ENCODE assay signal across 1 cellular context in the genomic region with DNA sequence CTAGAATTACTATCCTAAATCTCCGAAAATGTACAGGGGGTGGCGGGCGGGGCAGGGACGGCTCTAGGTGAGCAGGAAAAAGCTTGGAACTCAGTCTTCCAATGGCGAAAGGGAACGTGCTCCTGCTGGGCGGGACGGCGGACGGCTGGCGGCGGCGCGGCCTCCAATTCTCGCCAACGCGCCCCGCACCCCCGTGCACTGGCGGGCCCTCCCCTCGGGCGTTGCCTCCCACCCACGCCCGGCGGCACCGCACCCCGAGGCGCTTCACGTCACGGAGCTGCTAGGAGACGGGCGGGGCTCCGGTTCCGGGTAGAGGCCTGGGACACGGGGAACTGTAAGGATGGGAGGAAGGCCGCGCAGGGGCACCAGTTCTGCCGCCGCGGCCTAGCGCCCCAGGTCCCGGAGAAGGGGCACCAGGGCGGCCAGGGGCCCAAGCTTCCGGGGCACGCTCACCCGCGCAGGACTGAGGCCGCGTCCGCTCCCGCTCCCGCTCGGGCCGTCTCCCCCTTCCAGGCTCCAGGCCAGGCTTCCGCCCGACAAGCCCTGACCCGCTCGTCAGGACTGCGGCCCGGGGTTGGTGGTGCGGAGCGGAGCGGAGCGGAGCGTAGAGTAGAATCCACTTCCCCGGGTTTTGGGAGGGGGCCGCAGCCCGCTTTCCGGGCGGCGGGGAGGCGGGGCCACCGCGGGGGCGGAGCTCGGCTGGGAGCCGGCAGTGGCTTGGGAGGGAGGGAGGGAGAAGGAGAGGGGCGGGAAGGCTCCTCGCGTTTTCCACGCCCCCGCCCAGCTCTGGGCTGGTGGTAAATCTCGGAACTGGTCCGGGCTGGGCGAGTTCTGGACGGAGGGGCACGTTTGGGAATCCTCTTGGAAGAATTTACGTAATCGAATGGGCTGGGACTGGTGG.
TF ChIP-seq lines count a peak whose summit lies in the region.

A gene (minus strand): TSS at position 594 of the 901 bp plus-strand sequence. CDS start 3,167 bp downstream, outside the sequence.

TF ChIP-seq in GM12878, 131 proteins besides CTCF, POLR2A, EP300 and RAD21 (continued from another document):
- TF ChIP-seq, protein P1, sequence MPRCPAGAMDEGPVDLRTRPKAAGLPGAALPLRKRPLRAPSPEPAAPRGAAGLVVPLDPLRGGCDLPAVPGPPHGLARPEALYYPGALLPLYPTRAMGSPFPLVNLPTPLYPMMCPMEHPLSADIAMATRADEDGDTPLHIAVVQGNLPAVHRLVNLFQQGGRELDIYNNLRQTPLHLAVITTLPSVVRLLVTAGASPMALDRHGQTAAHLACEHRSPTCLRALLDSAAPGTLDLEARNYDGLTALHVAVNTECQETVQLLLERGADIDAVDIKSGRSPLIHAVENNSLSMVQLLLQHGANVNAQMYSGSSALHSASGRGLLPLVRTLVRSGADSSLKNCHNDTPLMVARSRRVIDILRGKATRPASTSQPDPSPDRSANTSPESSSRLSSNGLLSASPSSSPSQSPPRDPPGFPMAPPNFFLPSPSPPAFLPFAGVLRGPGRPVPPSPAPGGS (IDR thresholded peaks at IDR 0.05; ENCODE audit: borderline replicate concordance, insufficient read depth, low read depth, low read length, poor library complexity, severe bottlenecking) = no peak
- TF ChIP-seq NFYA (IDR thresholded peaks at IDR 0.05; ENCODE audit: borderline replicate concordance, low read depth, low read length) (no peak), SREBF2 (IDR thresholded peaks at IDR 0.05; ENCODE audit: low read length) (0 out of 2 replicates have a peak, but pooled peaks have one; percentile 13), IKZF1 (conservative IDR thresholded peaks at IDR 0.05) (peak; percentile 96), FOXK2 (IDR thresholded peaks at IDR 0.05) (no peak), CBX3 (IDR thresholded peaks at IDR 0.05; ENCODE audit: borderline replicate concordance, low read depth) (no peak), MXI1 (IDR thresholded peaks at IDR 0.05; ENCODE audit: low read depth, low read length) (peak; percentile 54), SP1 (IDR thresholded peaks at IDR 0.05; ENCODE audit: low read depth, low read length) (peak; percentile 92), NBN (IDR thresholded peaks at IDR 0.05) (peak; percentile 76; the same call in 1 of the 2 replicates), CHD4 (IDR thresholded peaks at IDR 0.05) (no peak), TCF12 (IDR thresholded peaks at IDR 0.05; ENCODE audit: low read depth, low read length) (peak; percentile 25; the same call in 1 of the 2 replicates), POU2F2 (IDR thresholded peaks at IDR 0.05; ENCODE audit: borderline replicate concordance, low read depth, low read length) (0 out of 3 replicates have a peak, but pooled peaks have one; percentile 21), POLR2AphosphoS5 (IDR thresholded peaks at IDR 0.05; ENCODE audit: low read length) (peak; percentile 79), CHD2 (IDR thresholded peaks at IDR 0.05; ENCODE audit: borderline replicate concordance, low read depth, low read length) (peak; percentile 65), TBL1XR1 (IDR thresholded peaks at IDR 0.05; ENCODE audit: low read depth, low read length) (peak; percentile 68; the same call in 1 of the 2 replicates), FOS (IDR thresholded peaks at IDR 0.05; ENCODE audit: borderline replicate concordance, extremely low read depth, insufficient read length) (no peak), NFXL1 (IDR thresholded peaks at IDR 0.05; ENCODE audit: borderline replicate concordance) (no peak), CHD1 (IDR thresholded peaks at IDR 0.05; ENCODE audit: low read depth, low read length) (no peak), NRF1 (conservative IDR thresholded peaks at IDR 0.05; ENCODE audit: low read depth, low read length) (no peak), WRNIP1 (IDR thresholded peaks at IDR 0.05; ENCODE audit: borderline replicate concordance, low read depth, low read length) (no peak), ZNF384 (IDR thresholded peaks at IDR 0.05; ENCODE audit: borderline replicate concordance, low read depth, low read length) (no peak), HCFC1 (IDR thresholded peaks at IDR 0.05; ENCODE audit: low read length) (no peak), LARP7 (IDR thresholded peaks at IDR 0.05) (peak; percentile 98), MEF2B (IDR thresholded peaks at IDR 0.05; ENCODE audit: partially characterized antibody, poor library complexity, severe bottlenecking) (peak; percentile 8), GATAD2B (conservative IDR thresholded peaks at IDR 0.05; ENCODE audit: low read depth) (peak; percentile 98), TCF3 (IDR thresholded peaks at IDR 0.05; ENCODE audit: borderline replicate concordance, insufficient read depth, low read depth, low read length) (no peak; the same call in 1 of the 2 replicates)
- TF ChIP-seq, protein P2, sequence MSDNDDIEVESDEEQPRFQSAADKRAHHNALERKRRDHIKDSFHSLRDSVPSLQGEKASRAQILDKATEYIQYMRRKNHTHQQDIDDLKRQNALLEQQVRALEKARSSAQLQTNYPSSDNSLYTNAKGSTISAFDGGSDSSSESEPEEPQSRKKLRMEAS (IDR thresholded peaks at IDR 0.05; ENCODE audit: low read depth, low read length) = peak; percentile 36; the same call in 1 of the 2 replicates
- TF ChIP-seq, protein P3, sequence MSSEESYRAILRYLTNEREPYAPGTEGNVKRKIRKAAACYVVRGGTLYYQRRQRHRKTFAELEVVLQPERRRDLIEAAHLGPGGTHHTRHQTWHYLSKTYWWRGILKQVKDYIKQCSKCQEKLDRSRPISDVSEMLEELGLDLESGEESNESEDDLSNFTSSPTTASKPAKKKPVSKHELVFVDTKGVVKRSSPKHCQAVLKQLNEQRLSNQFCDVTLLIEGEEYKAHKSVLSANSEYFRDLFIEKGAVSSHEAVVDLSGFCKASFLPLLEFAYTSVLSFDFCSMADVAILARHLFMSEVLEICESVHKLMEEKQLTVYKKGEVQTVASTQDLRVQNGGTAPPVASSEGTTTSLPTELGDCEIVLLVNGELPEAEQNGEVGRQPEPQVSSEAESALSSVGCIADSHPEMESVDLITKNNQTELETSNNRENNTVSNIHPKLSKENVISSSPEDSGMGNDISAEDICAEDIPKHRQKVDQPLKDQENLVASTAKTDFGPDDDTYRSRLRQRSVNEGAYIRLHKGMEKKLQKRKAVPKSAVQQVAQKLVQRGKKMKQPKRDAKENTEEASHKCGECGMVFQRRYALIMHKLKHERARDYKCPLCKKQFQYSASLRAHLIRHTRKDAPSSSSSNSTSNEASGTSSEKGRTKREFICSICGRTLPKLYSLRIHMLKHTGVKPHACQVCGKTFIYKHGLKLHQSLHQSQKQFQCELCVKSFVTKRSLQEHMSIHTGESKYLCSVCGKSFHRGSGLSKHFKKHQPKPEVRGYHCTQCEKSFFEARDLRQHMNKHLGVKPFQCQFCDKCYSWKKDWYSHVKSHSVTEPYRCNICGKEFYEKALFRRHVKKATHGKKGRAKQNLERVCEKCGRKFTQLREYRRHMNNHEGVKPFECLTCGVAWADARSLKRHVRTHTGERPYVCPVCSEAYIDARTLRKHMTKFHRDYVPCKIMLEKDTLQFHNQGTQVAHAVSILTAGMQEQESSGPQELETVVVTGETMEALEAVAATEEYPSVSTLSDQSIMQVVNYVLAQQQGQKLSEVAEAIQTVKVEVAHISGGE (CRISPR knock-in tag; IDR thresholded peaks at IDR 0.05) = 0 out of 2 replicates have a peak, but pooled peaks have one; percentile 23
- TF ChIP-seq, protein P4, sequence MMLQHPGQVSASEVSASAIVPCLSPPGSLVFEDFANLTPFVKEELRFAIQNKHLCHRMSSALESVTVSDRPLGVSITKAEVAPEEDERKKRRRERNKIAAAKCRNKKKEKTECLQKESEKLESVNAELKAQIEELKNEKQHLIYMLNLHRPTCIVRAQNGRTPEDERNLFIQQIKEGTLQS (IDR thresholded peaks at IDR 0.05; ENCODE audit: borderline replicate concordance, extremely low read depth, low read depth, low read length) = no peak
- TF ChIP-seq, protein P5, sequence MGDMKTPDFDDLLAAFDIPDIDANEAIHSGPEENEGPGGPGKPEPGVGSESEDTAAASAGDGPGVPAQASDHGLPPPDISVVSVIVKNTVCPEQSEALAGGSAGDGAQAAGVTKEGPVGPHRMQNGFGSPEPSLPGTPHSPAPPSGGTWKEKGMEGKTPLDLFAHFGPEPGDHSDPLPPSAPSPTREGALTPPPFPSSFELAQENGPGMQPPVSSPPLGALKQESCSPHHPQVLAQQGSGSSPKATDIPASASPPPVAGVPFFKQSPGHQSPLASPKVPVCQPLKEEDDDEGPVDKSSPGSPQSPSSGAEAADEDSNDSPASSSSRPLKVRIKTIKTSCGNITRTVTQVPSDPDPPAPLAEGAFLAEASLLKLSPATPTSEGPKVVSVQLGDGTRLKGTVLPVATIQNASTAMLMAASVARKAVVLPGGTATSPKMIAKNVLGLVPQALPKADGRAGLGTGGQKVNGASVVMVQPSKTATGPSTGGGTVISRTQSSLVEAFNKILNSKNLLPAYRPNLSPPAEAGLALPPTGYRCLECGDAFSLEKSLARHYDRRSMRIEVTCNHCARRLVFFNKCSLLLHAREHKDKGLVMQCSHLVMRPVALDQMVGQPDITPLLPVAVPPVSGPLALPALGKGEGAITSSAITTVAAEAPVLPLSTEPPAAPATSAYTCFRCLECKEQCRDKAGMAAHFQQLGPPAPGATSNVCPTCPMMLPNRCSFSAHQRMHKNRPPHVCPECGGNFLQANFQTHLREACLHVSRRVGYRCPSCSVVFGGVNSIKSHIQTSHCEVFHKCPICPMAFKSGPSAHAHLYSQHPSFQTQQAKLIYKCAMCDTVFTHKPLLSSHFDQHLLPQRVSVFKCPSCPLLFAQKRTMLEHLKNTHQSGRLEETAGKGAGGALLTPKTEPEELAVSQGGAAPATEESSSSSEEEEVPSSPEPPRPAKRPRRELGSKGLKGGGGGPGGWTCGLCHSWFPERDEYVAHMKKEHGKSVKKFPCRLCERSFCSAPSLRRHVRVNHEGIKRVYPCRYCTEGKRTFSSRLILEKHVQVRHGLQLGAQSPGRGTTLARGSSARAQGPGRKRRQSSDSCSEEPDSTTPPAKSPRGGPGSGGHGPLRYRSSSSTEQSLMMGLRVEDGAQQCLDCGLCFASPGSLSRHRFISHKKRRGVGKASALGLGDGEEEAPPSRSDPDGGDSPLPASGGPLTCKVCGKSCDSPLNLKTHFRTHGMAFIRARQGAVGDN (IDR thresholded peaks at IDR 0.05) = peak; percentile 71
- TF ChIP-seq, protein P6, sequence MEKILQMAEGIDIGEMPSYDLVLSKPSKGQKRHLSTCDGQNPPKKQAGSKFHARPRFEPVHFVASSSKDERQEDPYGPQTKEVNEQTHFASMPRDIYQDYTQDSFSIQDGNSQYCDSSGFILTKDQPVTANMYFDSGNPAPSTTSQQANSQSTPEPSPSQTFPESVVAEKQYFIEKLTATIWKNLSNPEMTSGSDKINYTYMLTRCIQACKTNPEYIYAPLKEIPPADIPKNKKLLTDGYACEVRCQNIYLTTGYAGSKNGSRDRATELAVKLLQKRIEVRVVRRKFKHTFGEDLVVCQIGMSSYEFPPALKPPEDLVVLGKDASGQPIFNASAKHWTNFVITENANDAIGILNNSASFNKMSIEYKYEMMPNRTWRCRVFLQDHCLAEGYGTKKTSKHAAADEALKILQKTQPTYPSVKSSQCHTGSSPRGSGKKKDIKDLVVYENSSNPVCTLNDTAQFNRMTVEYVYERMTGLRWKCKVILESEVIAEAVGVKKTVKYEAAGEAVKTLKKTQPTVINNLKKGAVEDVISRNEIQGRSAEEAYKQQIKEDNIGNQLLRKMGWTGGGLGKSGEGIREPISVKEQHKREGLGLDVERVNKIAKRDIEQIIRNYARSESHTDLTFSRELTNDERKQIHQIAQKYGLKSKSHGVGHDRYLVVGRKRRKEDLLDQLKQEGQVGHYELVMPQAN (conservative IDR thresholded peaks at IDR 0.05) = peak; percentile 67
TF ChIP-seq in GM12878: peak in this region for 52.
